Comparison of ENCODE assay signal across 8 cellular contexts in genomic region chr20:53926428-53927028, GRCh38.
DNase-seq lines count a peak whose midpoint lies in the region; ATAC-seq and TF ChIP-seq lines count a peak whose summit lies in the region.

No MANE protein-coding gene starts in this region.

- BruUV-seq in HCT116 (replicated peaks; lab: Mats Ljungman, UMichigan), result no TSS peak

- DNase-seq in activated CD4-positive, alpha-beta memory T cell treated with anti-CD3 and anti-CD28 coated beads for 36 hours, result peak; percentile 64
- DNase-seq in activated CD4-positive, alpha-beta memory T cell treated with anti-CD3 and anti-CD28 coated beads, Interleukin-2, amount 10 ng/mL, durations not matched to agents 7 days and 5 days, result no peak
- no peak for DNase-seq in HCT116 (ENCODE audit: low read depth, low spot score)
- DNase-seq in M059J (ENCODE audit: low read depth), result peak; percentile 100
- peak; percentile 44 to 73 for DNase-seq in ascending aorta (ENCODE audit: low spot score in 2 of 2)
- DNase-seq in left lung, result no peak
- no peak for DNase-seq in epidermal melanocyte (ENCODE audit: insufficient read length, low spot score)
- no peak for DNase-seq in NCI-H345 treated with DMSO at 0.1 percent for 48 hours (lab: John Stamatoyannopoulos, UW; ENCODE audit: unreplicated experiment)

- H3K36me3 Mint-ChIP-seq in activated CD4-positive, alpha-beta memory T cell treated with anti-CD3 and anti-CD28 coated beads for 36 hours, result no peaks in the 10 kb centered on the region
- H3K36me3 Mint-ChIP-seq in activated CD4-positive, alpha-beta memory T cell treated with anti-CD3 and anti-CD28 coated beads, Interleukin-2, amount 10 ng/mL, durations not matched to agents 7 days and 5 days (ENCODE audit: low read depth), result no peaks in the 10 kb centered on the region

- no peak overlapping the region for H3K9ac ChIP-seq in HCT116 (ENCODE audit: low read length)

- no peaks in the 10 kb centered on the region for H3K9me2 ChIP-seq in HCT116 (ENCODE audit: insufficient read depth)

- H4K20me1 ChIP-seq in HCT116 (ENCODE audit: insufficient read depth), result no peaks in the 10 kb centered on the region

- H2AFZ ChIP-seq in HCT116 (ENCODE audit: low read depth, low read length, poor library complexity, severe bottlenecking), result no peak overlapping the region

- intact Hi-C loops in activated CD4-positive, alpha-beta memory T cell treated with anti-CD3 and anti-CD28 coated beads for 36 hours (cut with micrococcal nuclease), result loop anchor here (5.0 kb wide), 1 partner anchor 34 kb away; no protein-coding TSS in a partner anchor
- intact Hi-C loops in HCT116 (cut with micrococcal nuclease), result no loop called here
- intact Hi-C loops in ascending aorta (cut with DNase I), result no loop called here
- intact Hi-C loops in left lung (cut with DNase I), result no loop called here

- TF ChIP-seq RAD21 in HCT116 (IDR thresholded peaks at IDR 0.05; ENCODE audit: low read depth), result no peak

- H3K9me3 Mint-ChIP-seq in activated CD4-positive, alpha-beta memory T cell treated with anti-CD3 and anti-CD28 coated beads for 36 hours, result no peaks in the 10 kb centered on the region
- H3K9me3 Mint-ChIP-seq in activated CD4-positive, alpha-beta memory T cell treated with anti-CD3 and anti-CD28 coated beads, Interleukin-2, amount 10 ng/mL, durations not matched to agents 7 days and 5 days, result no peaks in the 10 kb centered on the region

- H3K27me3 Mint-ChIP-seq in activated CD4-positive, alpha-beta memory T cell treated with anti-CD3 and anti-CD28 coated beads for 36 hours, result no peaks in the 10 kb centered on the region
- peaks cover 2% of the 10 kb centered on the region for H3K27me3 Mint-ChIP-seq in activated CD4-positive, alpha-beta memory T cell treated with anti-CD3 and anti-CD28 coated beads, Interleukin-2, amount 10 ng/mL, durations not matched to agents 7 days and 5 days

- no peak for TF ChIP-seq CTCF in HCT116 (IDR thresholded peaks at IDR 0.05 in 2 of 3, conservative IDR thresholded peaks at IDR 0.05 in 1 of 3; ENCODE audit: borderline replicate concordance in 1 of 3, insufficient read depth in 1 of 3, low read depth in 2 of 3, low read length in 2 of 3)
- TF ChIP-seq CTCF in ascending aorta (IDR thresholded peaks at IDR 0.05), result no peak
- no peak for TF ChIP-seq CTCF in left lung (IDR thresholded peaks at IDR 0.05)

- H3K4me3 ChIP-seq in HCT116 (replicated peaks in 1 of 2; ENCODE audit: low read depth in 1 of 2, low read length in 2 of 2) (no peak overlapping the region), ascending aorta (no peak overlapping the region), left lung (no peak overlapping the region)

- no peaks in the 10 kb centered on the region for H3K79me2 ChIP-seq in HCT116 (ENCODE audit: insufficient read depth, low read length)

- H3K4me1 Mint-ChIP-seq in activated CD4-positive, alpha-beta memory T cell treated with anti-CD3 and anti-CD28 coated beads for 36 hours (ENCODE audit: low read depth), result peaks cover 35% of the 10 kb centered on the region
- H3K4me1 Mint-ChIP-seq in activated CD4-positive, alpha-beta memory T cell treated with anti-CD3 and anti-CD28 coated beads, Interleukin-2, amount 10 ng/mL, durations not matched to agents 7 days and 5 days, result peaks cover 34% of the 10 kb centered on the region

- ATAC-seq in HCT116, result no peak
- peak; percentile 89 for ATAC-seq in left lung

- TF ChIP-seq POLR2A in HCT116 (IDR thresholded peaks at IDR 0.05; ENCODE audit: borderline replicate concordance, extremely low read depth, insufficient read depth, insufficient read length), result no peak

- H3K9me3 ChIP-seq in HCT116 (ENCODE audit: control insufficient read depth in 1 of 2, insufficient read depth in 1 of 2, low read depth in 1 of 2, low read length in 2 of 2), result no peaks in the 10 kb centered on the region
- no peaks in the 10 kb centered on the region for H3K9me3 ChIP-seq in ascending aorta
- H3K9me3 ChIP-seq in left lung, result no peaks in the 10 kb centered on the region

- H3K4me2 ChIP-seq in HCT116 (ENCODE audit: low read length), result no peak overlapping the region

- peaks cover 0 to 20% of the 10 kb centered on the region in 2 experiments; a peak in 2 of 4 replicates for H3K4me1 ChIP-seq in HCT116 (ENCODE audit: control insufficient read depth in 1 of 2, insufficient read depth in 2 of 2, low read length in 2 of 2)
- H3K4me1 ChIP-seq in ascending aorta, result peaks cover 4 to 11% of the 10 kb centered on the region in 2 donors
- H3K4me1 ChIP-seq in left lung, result peaks cover 4 to 47% of the 10 kb centered on the region in 2 donors

- H3K27me3 ChIP-seq in HCT116 (ENCODE audit: insufficient read depth, low read length) (no peaks in the 10 kb centered on the region), ascending aorta (no peaks in the 10 kb centered on the region), left lung (no peaks in the 10 kb centered on the region)

- peak overlapping the region; percentile 30 for H3K27ac Mint-ChIP-seq in activated CD4-positive, alpha-beta memory T cell treated with anti-CD3 and anti-CD28 coated beads for 36 hours
- H3K27ac Mint-ChIP-seq in activated CD4-positive, alpha-beta memory T cell treated with anti-CD3 and anti-CD28 coated beads, Interleukin-2, amount 10 ng/mL, durations not matched to agents 7 days and 5 days, result no peak overlapping the region

- RAD21 ChIA-PET in HCT116 (lab: Charles Lee; ENCODE audit: low non-redundant PET in 1 of 2, low total read pairs in 2 of 2, uncharacterized antibody in 2 of 2, unreplicated experiment in 2 of 2), result interaction anchor here in 1 of 2 experiments (0.6 kb wide), 1 partner anchor 47 kb away, joined by 6 read pairs; no protein-coding TSS in a partner anchor

- no peak overlapping the region for H3K27ac ChIP-seq in HCT116 (ENCODE audit: low read depth, low read length)
- peak overlapping the region in 1 of 2 donors; percentile 52 for H3K27ac ChIP-seq in ascending aorta
- peak overlapping the region in 1 of 2 donors; percentile 60 for H3K27ac ChIP-seq in left lung

- CTCF ChIA-PET in activated CD4-positive, alpha-beta memory T cell treated with anti-CD3 and anti-CD28 coated beads for 36 hours (lab: Charles Lee), result interaction anchor here (1.3 to 3.4 kb wide), 2 partner anchors 11 to 15 kb away, joined by 4 to 17 read pairs; no protein-coding TSS in a partner anchor
- CTCF ChIA-PET in activated CD4-positive, alpha-beta memory T cell treated with anti-CD3 and anti-CD28 coated beads, Interleukin-2, amount 10 ng/mL, durations not matched to agents 7 days and 5 days (lab: Charles Lee), result interaction anchor here (1.4 to 1.9 kb wide), 3 partner anchors 10 to 379 kb away, joined by 3 to 6 read pairs (median 4); no protein-coding TSS in a partner anchor
- CTCF ChIA-PET in HCT116 (lab: Charles Lee), result no interaction called here

- POLR2A ChIA-PET in activated CD4-positive, alpha-beta memory T cell treated with anti-CD3 and anti-CD28 coated beads for 36 hours (lab: Charles Lee), result interaction anchor here (1.0 kb wide), 1 partner anchor 13 kb away, joined by 3 read pairs; no protein-coding TSS in a partner anchor
- POLR2A ChIA-PET in activated CD4-positive, alpha-beta memory T cell treated with anti-CD3 and anti-CD28 coated beads, Interleukin-2, amount 10 ng/mL, durations not matched to agents 7 days and 5 days (lab: Charles Lee), result interaction anchor here (0.9 to 2.2 kb wide), 3 partner anchors 9 to 12 kb away, joined by 3 to 10 read pairs (median 3); no protein-coding TSS in a partner anchor
- POLR2A ChIA-PET in HCT116 (lab: Charles Lee), result no interaction called here

- H3K36me3 ChIP-seq in HCT116 (ENCODE audit: control insufficient read depth in 1 of 2, insufficient read depth in 2 of 2, low read length in 2 of 2) (no peaks in the 10 kb centered on the region), ascending aorta (no peaks in the 10 kb centered on the region), left lung (no peaks in the 10 kb centered on the region)

- H3K4me3 Mint-ChIP-seq in activated CD4-positive, alpha-beta memory T cell treated with anti-CD3 and anti-CD28 coated beads for 36 hours, result no peak overlapping the region
- no peak overlapping the region for H3K4me3 Mint-ChIP-seq in activated CD4-positive, alpha-beta memory T cell treated with anti-CD3 and anti-CD28 coated beads, Interleukin-2, amount 10 ng/mL, durations not matched to agents 7 days and 5 days

TF ChIP-seq in HCT116, 20 proteins besides CTCF, POLR2A, EP300 and RAD21:
- TF ChIP-seq, protein P1, sequence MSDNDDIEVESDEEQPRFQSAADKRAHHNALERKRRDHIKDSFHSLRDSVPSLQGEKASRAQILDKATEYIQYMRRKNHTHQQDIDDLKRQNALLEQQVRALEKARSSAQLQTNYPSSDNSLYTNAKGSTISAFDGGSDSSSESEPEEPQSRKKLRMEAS (IDR thresholded peaks at IDR 0.05), result no peak
- peak; percentile 30 for TF ChIP-seq FOSL1 (IDR thresholded peaks at IDR 0.05; ENCODE audit: low read depth)

Comparison
In these comparisons a context has a peak if more than half of its experiments do, and no peak if none do; other contexts are left out.
1. DNase-seq: peak in activated CD4-positive, alpha-beta memory T cell treated with anti-CD3 and anti-CD28 coated beads for 36 hours (single experiment), M059J (single experiment) and ascending aorta (2 of 2); none in activated CD4-positive, alpha-beta memory T cell treated with anti-CD3 and anti-CD28 coated beads, Interleukin-2, amount 10 ng/mL, durations not matched to agents 7 days and 5 days (single experiment), HCT116 (single experiment), left lung (0 of 2), epidermal melanocyte (single experiment) and NCI-H345 treated with DMSO at 0.1 percent for 48 hours (single experiment).